In genomic region chr5:98401645-98402044, GRCh38 we compare ENCODE assay signal across 19 cellular contexts.
"Had no signal": no experiment of that assay in that cellular context is flagged by ENCODE, and none has a peak within 500 bp of the region (broad histone marks: within the 10 kb centered on the region; RNA-seq: fewer than 3 reads in every experiment).

No MANE protein-coding gene starts in this region.

- H3K27ac ChIP-seq: body of pancreas, cardiac muscle cell, heart left ventricle, tibial artery had no signal

- H3K27me3 ChIP-seq: body of pancreas, cardiac muscle cell, heart left ventricle, tibial artery had no signal

- H3K4me1 ChIP-seq: body of pancreas, heart left ventricle, tibial artery had no signal

- H3K36me3 ChIP-seq: cardiac muscle cell, heart left ventricle, tibial artery had no signal

- DNase-seq: activated CD4-positive, alpha-beta memory T cell treated with anti-CD3 and anti-CD28 coated beads for 36 hours; activated CD4-positive, alpha-beta T cell treated with anti-CD3 and anti-CD28 coated beads for 48 hours; activated effector memory CD4-positive, alpha-beta T cell treated with anti-CD3 and anti-CD28 coated beads, Interleukin-2, amount 50 U/mL, for 16 hours; activated naive CD4-positive, alpha-beta T cell treated with anti-CD3 and anti-CD28 coated beads, Interleukin-2, amount 10 ng/mL, durations not matched to agents 7 days and 5 days; activated naive CD8-positive, alpha-beta T cell treated with anti-CD3 and anti-CD28 coated beads, Interleukin-2, amount 50 U/mL, for 24 hours; activated T-cell treated with anti-CD3 and anti-CD28 coated beads for 4 hours; anterior cingulate cortex; body of pancreas; dermis blood vessel endothelial cell; effector CD8-positive, alpha-beta T cell; heart left ventricle; left cardiac atrium; nephron progenitor cell; occipital lobe; retina; stimulated activated CD4-positive, alpha-beta T cell treated with anti-CD3 and anti-CD28 coated beads, Interleukin-12 subunit alpha, Interleukin-12 subunit beta, amount 100 ng/mL, for 4 hours; stimulated activated naive CD8-positive, alpha-beta T cell treated with anti-CD3 and anti-CD28 coated beads, Interleukin-15, amount 100 ng/mL, for 72 hours; tibial artery had no signal

- H3K4me3 ChIP-seq: body of pancreas, cardiac muscle cell, heart left ventricle, tibial artery had no signal

- H3K9me3 ChIP-seq: body of pancreas, heart left ventricle, tibial artery had no signal
